11 cellular contexts compared by ENCODE assay signal in the genomic region with DNA sequence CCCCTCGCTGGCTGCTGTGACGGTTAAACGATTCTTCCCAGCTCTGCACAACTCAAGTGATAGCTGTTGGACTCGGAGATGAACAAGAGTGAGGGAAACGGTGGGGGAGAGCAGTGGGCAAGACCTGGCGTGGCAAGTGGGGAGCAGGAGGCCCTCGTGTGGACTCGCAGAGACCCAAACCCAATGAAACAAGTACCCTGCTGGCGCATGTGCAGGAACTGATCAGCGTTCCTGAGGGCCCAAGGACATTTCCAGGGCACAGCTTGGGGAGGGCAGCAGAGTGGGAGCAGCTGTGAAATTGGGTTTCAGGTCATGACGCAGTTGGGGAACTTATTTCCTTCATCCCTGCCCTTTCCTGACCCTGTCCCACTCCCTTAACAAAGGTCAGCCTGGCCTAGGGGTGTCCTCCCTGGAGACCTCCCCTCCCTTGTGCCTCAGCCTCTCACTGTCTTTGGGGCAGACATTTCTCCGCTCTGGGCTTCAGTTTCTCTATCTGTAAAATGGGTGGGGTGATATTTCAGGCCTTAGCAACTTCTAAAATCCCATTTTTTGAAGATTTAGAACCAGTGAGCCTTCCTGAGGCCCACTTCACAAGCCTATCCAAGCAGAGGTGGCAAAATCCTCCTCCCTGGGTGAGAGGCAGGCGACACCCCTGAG. TPM values are rescaled to one million over a fixed set of nuclear protein-coding genes. Genes with fewer than 3 reads are reported as not detected.
DNase-seq lines count a peak whose midpoint lies in the region; ATAC-seq, FAIRE-seq and TF ChIP-seq lines count a peak whose summit lies in the region.
"Had no signal": no experiment of that assay in that cellular context is flagged by ENCODE, and none has a peak within 500 bp of the region (broad histone marks: within the 10 kb centered on the region; RNA-seq: fewer than 3 reads in every experiment).

No MANE protein-coding gene starts in this region.

- H3K9me3 ChIP-seq in breast epithelium, result no peaks in the 10 kb centered on the region
- no peaks in the 10 kb centered on the region for H3K9me3 ChIP-seq in right atrium auricular region
- no peaks in the 10 kb centered on the region for H3K9me3 ChIP-seq in pancreas
- H3K9me3 ChIP-seq in uterus, result no peaks in the 10 kb centered on the region

- H3K4me3 ChIP-seq in breast epithelium, result no peak overlapping the region
- no peak overlapping the region for H3K4me3 ChIP-seq in right atrium auricular region
- no peak overlapping the region for H3K4me3 ChIP-seq in pancreas
- no peak overlapping the region for H3K4me3 ChIP-seq in uterus

- H3K4me3 Mint-ChIP-seq in MCF 10A (ENCODE audit: unreplicated experiment), result no peak overlapping the region

- no peak for TF ChIP-seq CTCF in breast epithelium (IDR thresholded peaks at IDR 0.05)
- TF ChIP-seq CTCF in MCF 10A (IDR thresholded peaks at IDR 0.05; ENCODE audit: unreplicated experiment), result no peak
- no peak for TF ChIP-seq CTCF in right atrium auricular region (IDR thresholded peaks at IDR 0.05)
- TF ChIP-seq CTCF in pancreas (IDR thresholded peaks at IDR 0.05), result no peak
- no peak for TF ChIP-seq CTCF in uterus (IDR thresholded peaks at IDR 0.05)

- intact Hi-C loops in breast epithelium (cut with DNase I; ENCODE audit: low total_unique reads) (no loop called here), MCF 10A (cut with micrococcal nuclease) (no loop called here), pancreas (cut with DNase I) (no loop called here), uterus (cut with DNase I; ENCODE audit: low total_unique reads) (no loop called here)

- H3K27me3 Mint-ChIP-seq in MCF 10A (ENCODE audit: insufficient read depth, unreplicated experiment), result no peaks in the 10 kb centered on the region

- H3K36me3 Mint-ChIP-seq in MCF 10A (ENCODE audit: insufficient read depth, unreplicated experiment), result no peaks in the 10 kb centered on the region

- no peak for FAIRE-seq in pancreas (lab: Jason Lieb, UNC)
- FAIRE-seq: A204.1 had no signal

- peaks cover 29 to 60% of the 10 kb centered on the region in 2 donors for H3K4me1 ChIP-seq in breast epithelium
- peaks cover 0 to 93% of the 10 kb centered on the region in 2 donors for H3K4me1 ChIP-seq in right atrium auricular region
- H3K4me1 ChIP-seq in pancreas, result peaks cover 54 to 67% (median 60%) of the 10 kb centered on the region in 3 donors
- peaks cover 23 to 52% of the 10 kb centered on the region in 2 donors for H3K4me1 ChIP-seq in uterus

- H3K27me3 ChIP-seq in breast epithelium (no peaks in the 10 kb centered on the region), right atrium auricular region (no peaks in the 10 kb centered on the region), pancreas (no peaks in the 10 kb centered on the region), uterus (no peaks in the 10 kb centered on the region)

- H3K27ac Mint-ChIP-seq in MCF 10A (ENCODE audit: low read depth, unreplicated experiment), result no peak overlapping the region

- CTCF ChIA-PET in MCF 10A (lab: Yijun Ruan, JAX), result interaction anchor here (0.6 kb wide), 1 partner anchor 828 kb away, joined by 3 read pairs; no protein-coding TSS in a partner anchor

- no TSS peak for BruUV-seq in MCF 10A (replicated peaks; lab: Mats Ljungman, UMichigan)

- no peak for TF ChIP-seq POLR2A in breast epithelium (IDR thresholded peaks at IDR 0.05)
- no peak for TF ChIP-seq POLR2A in uterus (IDR thresholded peaks at IDR 0.05)

- POLR2A ChIA-PET in MCF 10A (lab: Yijun Ruan, JAX), result no interaction called here

- H3K4me1 Mint-ChIP-seq in MCF 10A (ENCODE audit: insufficient read depth, unreplicated experiment), result peaks cover 24% of the 10 kb centered on the region

- peak; percentile 3 to 12 (median 8) for ATAC-seq in pancreas
- ATAC-seq in HG03442 (IDR thresholded peaks at IDR 0.05; ENCODE audit: unreplicated experiment), result no peak
- ATAC-seq: SK-N-SH treated with all-trans-retinoic acid at 6 μM for 48 hours had no signal

- WGBS in pancreas, 2 donors, result 44 to 57% methylated on average over 13 of the region's 13 CpGs

- peak overlapping the region; percentile 94 to 96 for H3K27ac ChIP-seq in breast epithelium
- peak overlapping the region; percentile 88 to 94 for H3K27ac ChIP-seq in right atrium auricular region
- H3K27ac ChIP-seq in pancreas, result peak overlapping the region; percentile 46 to 74 (median 54)
- H3K27ac ChIP-seq in uterus, result peak overlapping the region; percentile 85 to 93

- DNase-seq in breast epithelium (ENCODE audit: low spot score in 2 of 2), result no peak
- DNase-seq in MCF 10A (ENCODE audit: unreplicated experiment), result no peak
- DNase-seq in right atrium auricular region (ENCODE audit: low spot score), result no peak
- DNase-seq in pancreas, result peak in 1 of 6 donors; percentile 40
- DNase-seq in uterus, result no peak
- no peak for DNase-seq in HPDE6-E6E7 (ENCODE audit: extremely low spot score)
- DNase-seq in NCI-H187 treated with DMSO at 0.1 percent for 48 hours (lab: John Stamatoyannopoulos, UW), result no peak
- DNase-seq: activated CD4-positive, alpha-beta T cell treated with anti-CD3 and anti-CD28 coated beads for 1 hour had no signal

- no peaks in the 10 kb centered on the region for H3K9me3 Mint-ChIP-seq in MCF 10A (ENCODE audit: unreplicated experiment)

- H3K36me3 ChIP-seq in breast epithelium (no peaks in the 10 kb centered on the region), right atrium auricular region (no peaks in the 10 kb centered on the region), pancreas (no peaks in the 10 kb centered on the region), uterus (no peaks in the 10 kb centered on the region)

RNA-seq across cellular contexts. Expression of a gene that starts 27.9 kb away (rescaled TPM):
- 100 to 1,000 TPM in 2 of 3 donors, 10 to 100 TPM in 1; 62.6 to 121 (median 112) TPM for total RNA-seq in breast epithelium
- total RNA-seq in MCF 10A (2022), result 40.0 and 46.8 TPM in 2 replicates
- 100 to 1,000 TPM in 1 of 2 donors, 10 to 100 TPM in 1; 83.7 to 152 TPM for total RNA-seq in right atrium auricular region
- total RNA-seq in pancreas, result 100 to 1,000 TPM in 2 of 6 donors, 10 to 100 TPM in 4; 68.4 to 141 (median 89.1) TPM
- polyA plus RNA-seq in pancreas, result 10 to 100 TPM; 38.1 to 59.8 TPM
- total RNA-seq in uterus, result 100 to 1,000 TPM in 1 of 4 donors, 10 to 100 TPM in 3; 45.6 to 175 (median 59.1) TPM
